ENCODE assay signal across 1 cellular context in the genomic region with DNA sequence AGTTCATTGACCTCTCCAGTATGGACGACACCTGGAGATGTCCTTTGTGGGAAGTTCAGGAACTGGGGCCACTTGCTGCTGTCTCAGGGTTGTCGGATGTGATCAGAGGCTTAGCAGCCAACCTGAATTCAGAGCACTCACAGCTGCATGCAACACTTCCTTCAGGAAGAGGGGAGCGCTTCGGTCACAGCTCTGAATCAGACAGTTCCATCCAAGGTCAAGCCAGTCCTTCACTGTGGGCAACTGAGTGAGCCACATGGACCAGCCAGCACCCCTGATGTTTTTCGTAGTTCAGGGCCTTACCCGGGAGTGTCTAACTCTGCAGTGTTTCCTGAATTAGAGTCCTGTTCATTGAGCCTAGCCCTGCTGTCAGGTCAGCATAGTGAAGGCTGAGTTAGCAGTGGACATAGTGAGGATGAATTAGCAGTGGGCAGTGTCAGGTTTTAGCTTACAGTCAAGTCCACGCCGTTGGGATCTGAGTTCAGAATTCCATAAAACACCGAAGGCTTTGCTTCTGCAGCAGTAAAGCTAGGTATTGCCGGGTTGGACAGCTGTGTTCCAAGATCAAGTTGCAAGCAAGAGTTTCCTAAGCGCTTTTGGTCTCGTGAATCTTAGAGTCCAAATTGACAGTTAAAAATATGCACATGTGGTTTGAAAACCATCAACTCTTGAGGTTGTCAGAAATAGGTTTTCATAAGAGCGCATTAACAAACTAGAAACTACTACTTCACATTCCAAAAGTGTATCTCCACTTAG.
TF ChIP-seq lines count a peak whose summit lies in the region.

No MANE protein-coding gene starts in this region.

TF ChIP-seq in K562, 482 proteins besides CTCF, POLR2A, EP300 and RAD21:
- no peak for TF ChIP-seq RB1 (IDR thresholded peaks at IDR 0.05; ENCODE audit: low read depth)
- TF ChIP-seq MIER1 (IDR thresholded peaks at IDR 0.05; ENCODE audit: low read depth): no peak
- TF ChIP-seq ZNF165 (CRISPR knock-in tag; IDR thresholded peaks at IDR 0.05; ENCODE audit: borderline replicate concordance): no peak
- TF ChIP-seq ZNF445 (CRISPR knock-in tag; IDR thresholded peaks at IDR 0.05; ENCODE audit: low read depth): no peak
- TF ChIP-seq ZFP1 (CRISPR knock-in tag; IDR thresholded peaks at IDR 0.05): no peak
- TF ChIP-seq ZBTB1 (CRISPR knock-in tag; IDR thresholded peaks at IDR 0.05; ENCODE audit: borderline replicate concordance, low read depth): no peak
- no peak for TF ChIP-seq SPI1 (IDR thresholded peaks at IDR 0.05; ENCODE audit: borderline replicate concordance, low read depth, low read length)
- TF ChIP-seq RBM15 (IDR thresholded peaks at IDR 0.05; ENCODE audit: insufficient read depth, low read length): no peak
- no peak for TF ChIP-seq DDX20 (tag; IDR thresholded peaks at IDR 0.05; ENCODE audit: low read depth)
- TF ChIP-seq, protein P1, sequence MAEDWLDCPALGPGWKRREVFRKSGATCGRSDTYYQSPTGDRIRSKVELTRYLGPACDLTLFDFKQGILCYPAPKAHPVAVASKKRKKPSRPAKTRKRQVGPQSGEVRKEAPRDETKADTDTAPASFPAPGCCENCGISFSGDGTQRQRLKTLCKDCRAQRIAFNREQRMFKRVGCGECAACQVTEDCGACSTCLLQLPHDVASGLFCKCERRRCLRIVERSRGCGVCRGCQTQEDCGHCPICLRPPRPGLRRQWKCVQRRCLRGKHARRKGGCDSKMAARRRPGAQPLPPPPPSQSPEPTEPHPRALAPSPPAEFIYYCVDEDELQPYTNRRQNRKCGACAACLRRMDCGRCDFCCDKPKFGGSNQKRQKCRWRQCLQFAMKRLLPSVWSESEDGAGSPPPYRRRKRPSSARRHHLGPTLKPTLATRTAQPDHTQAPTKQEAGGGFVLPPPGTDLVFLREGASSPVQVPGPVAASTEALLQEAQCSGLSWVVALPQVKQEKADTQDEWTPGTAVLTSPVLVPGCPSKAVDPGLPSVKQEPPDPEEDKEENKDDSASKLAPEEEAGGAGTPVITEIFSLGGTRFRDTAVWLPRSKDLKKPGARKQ (CRISPR knock-in tag; IDR thresholded peaks at IDR 0.05): no peak
- TF ChIP-seq, protein P2, sequence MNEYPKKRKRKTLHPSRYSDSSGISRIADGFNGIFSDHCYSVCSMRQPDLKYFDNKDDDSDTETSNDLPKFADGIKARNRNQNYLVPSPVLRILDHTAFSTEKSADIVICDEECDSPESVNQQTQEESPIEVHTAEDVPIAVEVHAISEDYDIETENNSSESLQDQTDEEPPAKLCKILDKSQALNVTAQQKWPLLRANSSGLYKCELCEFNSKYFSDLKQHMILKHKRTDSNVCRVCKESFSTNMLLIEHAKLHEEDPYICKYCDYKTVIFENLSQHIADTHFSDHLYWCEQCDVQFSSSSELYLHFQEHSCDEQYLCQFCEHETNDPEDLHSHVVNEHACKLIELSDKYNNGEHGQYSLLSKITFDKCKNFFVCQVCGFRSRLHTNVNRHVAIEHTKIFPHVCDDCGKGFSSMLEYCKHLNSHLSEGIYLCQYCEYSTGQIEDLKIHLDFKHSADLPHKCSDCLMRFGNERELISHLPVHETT (CRISPR knock-in tag; conservative IDR thresholded peaks at IDR 0.05 in 1 of 2, IDR thresholded peaks at IDR 0.05 in 1 of 2): no peak
